Comparison of ENCODE assay signal across 20 cellular contexts in the genomic region with DNA sequence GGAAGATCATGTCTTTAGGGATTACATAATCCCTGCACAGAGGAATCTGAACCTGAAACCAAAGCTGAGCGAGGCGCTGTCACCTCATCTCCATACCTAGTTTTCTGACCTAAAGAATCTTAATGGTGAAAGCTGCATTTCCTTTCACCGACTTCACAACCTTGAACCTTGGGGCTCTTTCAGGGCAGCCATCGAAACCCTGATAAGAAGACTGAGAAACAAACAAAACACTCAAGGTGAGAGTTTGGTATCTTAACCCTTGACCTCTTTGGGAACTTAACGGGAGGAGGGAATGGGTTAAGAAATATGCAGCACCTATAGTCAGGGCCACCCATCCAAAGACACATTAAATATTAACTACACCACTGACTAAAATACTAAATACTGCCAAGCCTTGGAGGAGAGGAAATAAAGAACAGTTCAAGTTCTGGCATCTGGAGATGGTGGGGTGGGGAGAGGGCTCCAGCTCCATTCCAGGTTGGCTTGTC. TPM values are rescaled to one million over a fixed set of nuclear protein-coding genes. Genes with fewer than 3 reads are reported as not detected.
A peak's percentile ranks its signal among the peaks of the same experiment; 100 is the strongest.
DNase-seq lines count a peak whose midpoint lies in the region; ATAC-seq and TF ChIP-seq lines count a peak whose summit lies in the region.
"Had no signal": no experiment of that assay in that cellular context is flagged by ENCODE, and none has a peak within 500 bp of the region (broad histone marks: within the 10 kb centered on the region; RNA-seq: fewer than 3 reads in every experiment).

No MANE protein-coding gene starts in this region.

- H3K27me3 ChIP-seq in HCT116 (ENCODE audit: insufficient read depth, low read length) (no peaks in the 10 kb centered on the region), body of pancreas (no peaks in the 10 kb centered on the region), spleen (replicated peaks in 1 of 7) (peaks cover 0 to 17% (median 0%) of the 10 kb centered on the region in 7 donors)
- H3K27me3 ChIP-seq: cardiac muscle cell had no signal

- no peaks in the 10 kb centered on the region for H3K9me3 ChIP-seq in HCT116 (ENCODE audit: control insufficient read depth in 1 of 2, insufficient read depth in 1 of 2, low read depth in 1 of 2, low read length in 2 of 2)
- no peaks in the 10 kb centered on the region for H3K9me3 ChIP-seq in body of pancreas
- no peaks in the 10 kb centered on the region for H3K9me3 ChIP-seq in spleen

- H3K4me1 ChIP-seq in HCT116 (ENCODE audit: control insufficient read depth in 1 of 2, insufficient read depth in 2 of 2, low read length in 2 of 2) (peaks cover 45 to 100% of the 10 kb centered on the region in 2 experiments), body of pancreas (peaks cover 73% of the 10 kb centered on the region), spleen (peaks cover under 1 to 14% (median 8%) of the 10 kb centered on the region in 6 donors)

- no peak overlapping the region for H2AFZ ChIP-seq in HCT116 (ENCODE audit: low read depth, low read length, poor library complexity, severe bottlenecking)

- H3K4me3 ChIP-seq in HCT116 (replicated peaks in 1 of 2; ENCODE audit: low read depth in 1 of 2, low read length in 2 of 2) (peak overlapping the region in 1 of 2 experiments; percentile 55; a peak in 1 of 4 replicates), body of pancreas (no peak overlapping the region), skin epidermis (peak overlapping the region in 5 of 7 experiments; percentile 20 to 55 (median 36)), spleen (no peak overlapping the region)
- H3K4me3 ChIP-seq: cardiac muscle cell had no signal

- no peaks in the 10 kb centered on the region for H4K20me1 ChIP-seq in HCT116 (ENCODE audit: insufficient read depth)

- no peak for DNase-seq in HCT116 (ENCODE audit: low read depth, low spot score)
- no peak for DNase-seq in body of pancreas
- DNase-seq in left colon, result no peak
- DNase-seq in DMS79 treated with DMSO at 0.1 percent for 48 hours (lab: John Stamatoyannopoulos, UW), result no peak
- DNase-seq in spleen, result no peak
- no peak for DNase-seq in NCI-H187 treated with DMSO at 0.1 percent for 48 hours (lab: John Stamatoyannopoulos, UW)
- DNase-seq: activated CD4-positive, alpha-beta T cell treated with anti-CD3 and anti-CD28 coated beads, Interleukin-2, amount 50 U/mL, for 4 hours; activated naive CD8-positive, alpha-beta T cell treated with anti-CD3 and anti-CD28 coated beads for 36 hours; activated T-cell treated with anti-CD3 and anti-CD28 coated beads, Interleukin-2, amount 50 U/mL, for 4 hours; effector CD8-positive, alpha-beta T cell; NCI-H187; NCI-H526 treated with DMSO at 0.1 percent for 48 hours; stimulated activated CD4-positive, alpha-beta T cell treated with anti-CD3 and anti-CD28 coated beads, Interleukin-2, amount 100 ng/mL, for 48 hours had no signal

- RAD21 ChIA-PET in HCT116 (lab: Charles Lee; ENCODE audit: low non-redundant PET in 1 of 2, low total read pairs in 2 of 2, uncharacterized antibody in 2 of 2, unreplicated experiment in 2 of 2), result no interaction called here

- intact Hi-C loops in HCT116 (cut with micrococcal nuclease) (no loop called here), body of pancreas (cut with DNase I) (no loop called here), left colon (cut with DNase I, micrococcal nuclease) (no loop called here), spleen (cut with DNase I; ENCODE audit: low total_unique reads) (no loop called here)

- BruUV-seq in HCT116 (replicated peaks; lab: Mats Ljungman, UMichigan), result no TSS peak

- 11 to 20% methylated on average over 5 of the region's 5 CpGs for WGBS in body of pancreas, 2 donors
- WGBS in spleen, 5 donors, result 75 to 88% (median 79%) methylated on average over 5 of the region's 5 CpGs

- H3K79me2 ChIP-seq in HCT116 (ENCODE audit: insufficient read depth, low read length), result peaks cover 3% of the 10 kb centered on the region; the same call in 1 of the 2 replicates

- H3K27ac ChIP-seq in HCT116 (ENCODE audit: low read depth, low read length), result no peak overlapping the region
- H3K27ac ChIP-seq in body of pancreas, result peak overlapping the region; percentile 87 to 92 (median 90)
- peak overlapping the region in 20 of 21 experiments; percentile 5 to 93 (median 81) for H3K27ac ChIP-seq in skin epidermis
- H3K27ac ChIP-seq in spleen, result no peak overlapping the region
- H3K27ac ChIP-seq: cardiac muscle cell had no signal

- CTCF ChIA-PET in HCT116 (lab: Charles Lee), result no interaction called here

- H3K9ac ChIP-seq in HCT116 (ENCODE audit: low read length), result peak overlapping the region; percentile 54

- no peak for TF ChIP-seq RAD21 in HCT116 (IDR thresholded peaks at IDR 0.05; ENCODE audit: low read depth)

- H3K36me3 ChIP-seq in HCT116 (ENCODE audit: control insufficient read depth in 1 of 2, insufficient read depth in 2 of 2, low read length in 2 of 2) (no peaks in the 10 kb centered on the region), body of pancreas (replicated peaks in 1 of 2; ENCODE audit: insufficient read depth in 1 of 2, low read depth in 2 of 2) (no peaks in the 10 kb centered on the region), spleen (no peaks in the 10 kb centered on the region)
- H3K36me3 ChIP-seq: cardiac muscle cell had no signal

- no peaks in the 10 kb centered on the region for H3K9me2 ChIP-seq in HCT116 (ENCODE audit: insufficient read depth)

- TF ChIP-seq POLR2A in HCT116 (IDR thresholded peaks at IDR 0.05; ENCODE audit: borderline replicate concordance, extremely low read depth, insufficient read depth, insufficient read length), result no peak
- TF ChIP-seq POLR2A in body of pancreas (IDR thresholded peaks at IDR 0.05), result peak in 2 of 3 donors; percentile 28 to 33
- TF ChIP-seq POLR2A in spleen (IDR thresholded peaks at IDR 0.05), result no peak

- POLR2A ChIA-PET in HCT116 (lab: Charles Lee), result no interaction called here

- no peak for TF ChIP-seq CTCF in HCT116 (IDR thresholded peaks at IDR 0.05 in 2 of 3, conservative IDR thresholded peaks at IDR 0.05 in 1 of 3; ENCODE audit: borderline replicate concordance in 1 of 3, insufficient read depth in 1 of 3, low read depth in 2 of 3, low read length in 2 of 3)
- TF ChIP-seq CTCF in body of pancreas (IDR thresholded peaks at IDR 0.05), result no peak
- no peak for TF ChIP-seq CTCF in spleen (IDR thresholded peaks at IDR 0.05 in 8 of 11, conservative IDR thresholded peaks at IDR 0.05 in 3 of 11)

- H3K4me2 ChIP-seq in HCT116 (ENCODE audit: low read length), result peak overlapping the region; percentile 68

- ATAC-seq in HCT116, result no peak
- peak; percentile 24 for ATAC-seq in body of pancreas
- peak; percentile 9 for ATAC-seq in left colon
- no peak for ATAC-seq in GM19397 (IDR thresholded peaks at IDR 0.05; ENCODE audit: unreplicated experiment)
- ATAC-seq: activated T-cell treated with anti-CD3 and anti-CD28 coated beads, Interleukin-2, amount 50 U/mL, for 4 hours; Panc1; sciatic nerve had no signal

TF ChIP-seq in HCT116, 20 proteins besides CTCF, POLR2A, EP300 and RAD21 (continues in another document):
- TF ChIP-seq SIN3A (IDR thresholded peaks at IDR 0.05; ENCODE audit: low read depth) (no peak), ELF1 (IDR thresholded peaks at IDR 0.05; ENCODE audit: borderline replicate concordance, low read depth) (no peak), SRF (IDR thresholded peaks at IDR 0.05; ENCODE audit: low read depth) (no peak), CBX3 (IDR thresholded peaks at IDR 0.05; ENCODE audit: low read depth) (no peak), EGR1 (IDR thresholded peaks at IDR 0.05; ENCODE audit: low read depth) (no peak), EZH2phosphoT487 (IDR thresholded peaks at IDR 0.05; ENCODE audit: borderline replicate concordance) (no peak), TCF7L2 (IDR thresholded peaks at IDR 0.05; ENCODE audit: borderline replicate concordance, extremely low read depth, insufficient read depth, insufficient read length) (no peak)
- TF ChIP-seq, protein P1, sequence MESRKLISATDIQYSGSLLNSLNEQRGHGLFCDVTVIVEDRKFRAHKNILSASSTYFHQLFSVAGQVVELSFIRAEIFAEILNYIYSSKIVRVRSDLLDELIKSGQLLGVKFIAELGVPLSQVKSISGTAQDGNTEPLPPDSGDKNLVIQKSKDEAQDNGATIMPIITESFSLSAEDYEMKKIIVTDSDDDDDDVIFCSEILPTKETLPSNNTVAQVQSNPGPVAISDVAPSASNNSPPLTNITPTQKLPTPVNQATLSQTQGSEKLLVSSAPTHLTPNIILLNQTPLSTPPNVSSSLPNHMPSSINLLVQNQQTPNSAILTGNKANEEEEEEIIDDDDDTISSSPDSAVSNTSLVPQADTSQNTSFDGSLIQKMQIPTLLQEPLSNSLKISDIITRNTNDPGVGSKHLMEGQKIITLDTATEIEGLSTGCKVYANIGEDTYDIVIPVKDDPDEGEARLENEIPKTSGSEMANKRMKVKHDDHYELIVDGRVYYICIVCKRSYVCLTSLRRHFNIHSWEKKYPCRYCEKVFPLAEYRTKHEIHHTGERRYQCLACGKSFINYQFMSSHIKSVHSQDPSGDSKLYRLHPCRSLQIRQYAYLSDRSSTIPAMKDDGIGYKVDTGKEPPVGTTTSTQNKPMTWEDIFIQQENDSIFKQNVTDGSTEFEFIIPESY (IDR thresholded peaks at IDR 0.05; ENCODE audit: extremely low read depth, insufficient replicate concordance, low read length), result no peak
- TF ChIP-seq, protein P2, sequence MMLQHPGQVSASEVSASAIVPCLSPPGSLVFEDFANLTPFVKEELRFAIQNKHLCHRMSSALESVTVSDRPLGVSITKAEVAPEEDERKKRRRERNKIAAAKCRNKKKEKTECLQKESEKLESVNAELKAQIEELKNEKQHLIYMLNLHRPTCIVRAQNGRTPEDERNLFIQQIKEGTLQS (IDR thresholded peaks at IDR 0.05), result no peak

RNA-seq across cellular contexts. Expression of a gene that starts 2.0 kb away (rescaled TPM):
- total RNA-seq in HCT116 (2021; ENCODE audit: unreplicated experiment) (3.6 TPM), body of pancreas (10 to 100 TPM; 11.2 to 23.3 TPM), left colon (10 to 100 TPM; 17.2 to 31.6 TPM), spleen (1 to 10 TPM in 1 of 7 donors, under 1 TPM in 6; 0.09 to 1.0 (median 0.28) TPM)
- polyA plus RNA-seq in HCT116 (2012), result 3.3 and 4.8 TPM in 2 replicates
- polyA plus RNA-seq in spleen, result under 1 TPM in 2 of 3 donors, not detected in 1; 0.02 to 0.10 TPM
- total RNA-seq: H4, M059J had no signal

RNA-seq across cellular contexts. Expression of a gene that starts 20.4 kb away (rescaled TPM):
- 13.6 TPM for total RNA-seq in HCT116 (2021; ENCODE audit: unreplicated experiment)
- polyA plus RNA-seq in HCT116 (2012), result 5.1 and 6.2 TPM in 2 replicates
- total RNA-seq in body of pancreas, result 1 to 10 TPM; 5.4 to 5.9 TPM
- total RNA-seq in left colon, result 1 to 10 TPM; 6.6 to 7.2 TPM
- total RNA-seq in spleen, result 10 to 100 TPM in 6 of 7 donors, 1 to 10 TPM in 1; 9.8 to 23.2 (median 16.5) TPM
- polyA plus RNA-seq in spleen, result 1 to 10 TPM; 2.8 to 3.6 (median 3.1) TPM

RNA-seq across cellular contexts. Expression of a gene that starts 22.5 kb away (rescaled TPM):
- total RNA-seq in HCT116 (2021; ENCODE audit: unreplicated experiment) (13.9 TPM), body of pancreas (1 to 10 TPM; 4.9 to 9.3 TPM), left colon (100 to 1,000 TPM; 104 to 117 TPM), spleen (10 to 100 TPM; 19.1 to 69.5 (median 29.8) TPM)
- polyA plus RNA-seq in HCT116 (2012), result 3.7 and 4.1 TPM in 2 replicates
- polyA plus RNA-seq in spleen, result 1 to 10 TPM; 6.8 to 8.3 (median 8.2) TPM

RNA-seq across cellular contexts. Expression of a gene that starts 58.1 kb away (rescaled TPM):
- total RNA-seq in HCT116 (2021; ENCODE audit: unreplicated experiment) (not detected), body of pancreas (10 to 100 TPM in 1 of 2 donors, not detected in 1; 11.9 TPM), left colon (10 to 100 TPM in 1 of 2 donors, 1 to 10 TPM in 1; 5.0 to 20.8 TPM), spleen (1 to 10 TPM in 3 of 7 donors, under 1 TPM in 3, not detected in 1; 0.34 to 1.4 (median 0.71) TPM)
- not detected in 2 replicates for polyA plus RNA-seq in HCT116 (2012)
- under 1 TPM; 0.24 to 0.61 (median 0.59) TPM for polyA plus RNA-seq in spleen
- total RNA-seq: cardiac muscle cell, H4, M059J had no signal
- polyA plus RNA-seq: cardiac muscle cell had no signal

Comparison
In these comparisons a context has a peak if more than half of its experiments do, and no peak if none do; other contexts are left out.
1. ATAC-seq: peak in body of pancreas (single experiment) and left colon (single experiment); none in HCT116 (single experiment) and GM19397 (single experiment).
2. H3K27ac ChIP-seq: peak in body of pancreas (4 of 4) and skin epidermis (20 of 21); none in HCT116 (single experiment) and spleen (0 of 8).
3. H3K4me3 ChIP-seq: peak in skin epidermis (5 of 7); none in body of pancreas (0 of 2) and spleen (0 of 8).
4. POLR2A ChIP-seq: peak in body of pancreas (2 of 3); none in HCT116 (single experiment) and spleen (0 of 3).